ENCODE assay signal across 9 cellular contexts in the genomic region with DNA sequence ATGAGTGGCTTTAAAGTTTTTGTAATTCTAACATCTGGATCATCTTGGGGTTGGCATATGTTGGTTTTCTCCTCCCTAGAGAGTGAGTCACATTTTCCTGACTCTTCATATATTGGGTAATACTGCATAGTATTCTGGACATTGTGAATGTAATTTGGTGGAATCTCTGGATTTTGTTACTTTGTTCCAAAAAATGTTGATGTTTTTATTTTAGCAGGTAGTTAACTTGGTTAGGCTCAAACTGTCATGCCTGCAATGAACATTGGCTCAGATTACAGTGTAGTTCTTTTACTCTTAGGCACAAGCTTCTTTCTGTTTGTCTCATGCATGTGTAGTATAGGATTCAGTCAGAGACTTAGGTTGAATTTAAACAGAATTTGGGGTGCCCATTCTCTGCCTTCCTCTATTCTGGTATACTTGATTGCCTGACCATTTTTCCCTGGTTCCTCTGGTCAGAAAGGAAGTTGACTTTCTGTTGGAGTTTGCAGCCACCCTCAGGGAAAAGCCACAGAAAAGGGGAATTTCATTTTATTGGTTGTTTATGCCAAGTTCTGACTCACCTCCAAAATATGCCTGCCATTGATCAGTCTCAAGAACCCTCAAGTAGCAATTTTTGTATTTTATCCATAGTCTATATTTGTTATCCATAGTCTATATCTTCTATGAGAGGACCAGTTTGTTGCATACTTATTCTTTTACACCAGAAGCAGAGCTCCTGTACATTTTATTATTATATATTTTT.
DNase-seq lines count a peak whose midpoint lies in the region; ATAC-seq, FAIRE-seq and TF ChIP-seq lines count a peak whose summit lies in the region.
"Had no signal": no experiment of that assay in that cellular context is flagged by ENCODE, and none has a peak within 500 bp of the region (broad histone marks: within the 10 kb centered on the region; RNA-seq: fewer than 3 reads in every experiment).

No MANE protein-coding gene starts in this region.

- H3K4me3 Mint-ChIP-seq in stimulated activated effector memory CD8-positive, alpha-beta T cell treated with anti-CD3 and anti-CD28 coated beads, Interleukin-12 subunit alpha, Interleukin-12 subunit beta, amount 100 ng/mL, for 72 hours: no peak overlapping the region

- CTCF ChIA-PET in endothelial cell of umbilical vein (lab: Charles Lee): interaction anchor here (1.0 to 1.6 kb wide), 3 partner anchors 17 to 185 kb away, joined by 3 to 5 read pairs (median 3); no protein-coding TSS in a partner anchor

- no peak for TF ChIP-seq CTCF in NB4 (IDR thresholded peaks at IDR 0.05; ENCODE audit: low read depth, low read length)
- no peak for TF ChIP-seq CTCF in endothelial cell of umbilical vein (IDR thresholded peaks at IDR 0.05; ENCODE audit: extremely low read depth in 1 of 2, insufficient read depth in 1 of 2, low read depth in 1 of 2, low read length in 2 of 2)

- TF ChIP-seq POLR2A in GM12892 (IDR thresholded peaks at IDR 0.05; ENCODE audit: low read depth, low read length) (no peak), NB4 (IDR thresholded peaks at IDR 0.05; ENCODE audit: extremely low read depth, insufficient read length) (no peak), endothelial cell of umbilical vein (IDR thresholded peaks at IDR 0.05; ENCODE audit: low read depth, low read length) (no peak)

- no peaks in the 10 kb centered on the region for H3K36me3 ChIP-seq in endothelial cell of umbilical vein (ENCODE audit: control insufficient read depth in 2 of 2, extremely low read depth in 1 of 2, insufficient read depth in 2 of 2, low read length in 2 of 2)

- H3K4me2 ChIP-seq in endothelial cell of umbilical vein (ENCODE audit: insufficient read depth, low read length): peak overlapping the region; percentile 65

- ATAC-seq in stimulated activated effector memory CD8-positive, alpha-beta T cell treated with anti-CD3 and anti-CD28 coated beads, Interleukin-12 subunit alpha, Interleukin-12 subunit beta, amount 100 ng/mL, for 72 hours: peak; percentile 77
- ATAC-seq in HG03571 (IDR thresholded peaks at IDR 0.05; ENCODE audit: unreplicated experiment): no peak

- peaks cover 27% of the 10 kb centered on the region for H3K4me1 ChIP-seq in endothelial cell of umbilical vein (ENCODE audit: control insufficient read depth, extremely low read depth, insufficient read depth, low read length)

- no peaks in the 10 kb centered on the region for H3K9me3 Mint-ChIP-seq in stimulated activated effector memory CD8-positive, alpha-beta T cell treated with anti-CD3 and anti-CD28 coated beads, Interleukin-12 subunit alpha, Interleukin-12 subunit beta, amount 100 ng/mL, for 72 hours

- H3K4me1 Mint-ChIP-seq in stimulated activated effector memory CD8-positive, alpha-beta T cell treated with anti-CD3 and anti-CD28 coated beads, Interleukin-12 subunit alpha, Interleukin-12 subunit beta, amount 100 ng/mL, for 72 hours: peaks cover 12% of the 10 kb centered on the region

- no peaks in the 10 kb centered on the region for H3K36me3 Mint-ChIP-seq in stimulated activated effector memory CD8-positive, alpha-beta T cell treated with anti-CD3 and anti-CD28 coated beads, Interleukin-12 subunit alpha, Interleukin-12 subunit beta, amount 100 ng/mL, for 72 hours

- no peak overlapping the region for H3K27ac Mint-ChIP-seq in stimulated activated effector memory CD8-positive, alpha-beta T cell treated with anti-CD3 and anti-CD28 coated beads, Interleukin-12 subunit alpha, Interleukin-12 subunit beta, amount 100 ng/mL, for 72 hours

- no peaks in the 10 kb centered on the region for H3K9me3 ChIP-seq in endothelial cell of umbilical vein (replicated peaks; ENCODE audit: control insufficient read depth, insufficient read depth, low read length)

- intact Hi-C loops in endothelial cell of umbilical vein (cut with micrococcal nuclease): loop anchor here (1.0 kb wide), 1 partner anchor 64 kb away; no protein-coding TSS in a partner anchor

- no peak overlapping the region for H3K9ac ChIP-seq in endothelial cell of umbilical vein (replicated peaks; ENCODE audit: extremely low read depth, insufficient read depth, low read length)

- no peak overlapping the region for H2AFZ ChIP-seq in endothelial cell of umbilical vein (ENCODE audit: low read depth, low read length)

- no TSS peak for BruUV-seq in endothelial cell of umbilical vein (replicated peaks; lab: Mats Ljungman, UMichigan)

- no peak overlapping the region for H3K4me3 ChIP-seq in NB4 (ENCODE audit: low read depth, low read length)
- H3K4me3 ChIP-seq in endothelial cell of umbilical vein (replicated peaks in 1 of 3; ENCODE audit: insufficient read depth in 1 of 3, low read depth in 1 of 3, low read length in 3 of 3): peak overlapping the region in 1 of 3 experiments; percentile 1

- H3K79me2 ChIP-seq in endothelial cell of umbilical vein (ENCODE audit: control insufficient read depth, insufficient read depth, low read length): peaks cover 43% of the 10 kb centered on the region

- no peaks in the 10 kb centered on the region for H4K20me1 ChIP-seq in endothelial cell of umbilical vein (replicated peaks; ENCODE audit: control insufficient read depth, extremely low read depth, insufficient read depth, low read length)

- dilution Hi-C loops in endothelial cell of umbilical vein (cut with MboI; ENCODE audit: extremely low pct_ligation_motif_present, low sequenced_read_pairs): no loop called here

- DNase-seq in GM12892 (ENCODE audit: insufficient read length) (no peak), NB4 (ENCODE audit: low read depth) (peak; percentile 79), endothelial cell of umbilical vein (ENCODE audit: low read depth, low spot score) (peak; percentile 83)
- DNase-seq in stimulated activated effector memory CD8-positive, alpha-beta T cell treated with anti-CD3 and anti-CD28 coated beads, Interleukin-12 subunit alpha, Interleukin-12 subunit beta, amount 100 ng/mL, for 72 hours (ENCODE audit: low spot score in 2 of 2): no peak
- DNase-seq in stimulated activated CD4-positive, alpha-beta T cell treated with anti-CD3 and anti-CD28 coated beads, Interleukin-1b, Interleukin-23, amount 100 ng/mL, for 48 hours: no peak
- no peak for DNase-seq in central memory CD4-positive, alpha-beta T cell
- DNase-seq: GOT3, left cardiac atrium had no signal

- POLR2A ChIA-PET in endothelial cell of umbilical vein (lab: Charles Lee): no interaction called here

- H3K27me3 ChIP-seq in endothelial cell of umbilical vein (ENCODE audit: control insufficient read depth in 2 of 2, insufficient read depth in 2 of 2, low read length in 2 of 2): no peaks in the 10 kb centered on the region

- FAIRE-seq in GM12892 (lab: Jason Lieb, UNC) (peak; percentile 5), endothelial cell of umbilical vein (lab: Jason Lieb, UNC) (peak; percentile 88)

- peak overlapping the region; percentile 53 for H3K27ac ChIP-seq in endothelial cell of umbilical vein (ENCODE audit: insufficient read depth, low read depth, low read length)

- no peaks in the 10 kb centered on the region for H3K9me1 ChIP-seq in endothelial cell of umbilical vein (replicated peaks; ENCODE audit: control insufficient read depth, extremely low read depth, insufficient read depth, low read length)

TF ChIP-seq in endothelial cell of umbilical vein, 7 proteins besides CTCF, POLR2A, EP300 and RAD21:
- TF ChIP-seq, protein P1, sequence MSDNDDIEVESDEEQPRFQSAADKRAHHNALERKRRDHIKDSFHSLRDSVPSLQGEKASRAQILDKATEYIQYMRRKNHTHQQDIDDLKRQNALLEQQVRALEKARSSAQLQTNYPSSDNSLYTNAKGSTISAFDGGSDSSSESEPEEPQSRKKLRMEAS (IDR thresholded peaks at IDR 0.05; ENCODE audit: insufficient read depth, insufficient read length): no peak
- no peak for TF ChIP-seq EZH2 (IDR thresholded peaks at IDR 0.05; ENCODE audit: borderline replicate concordance, low read depth, low read length, severe bottlenecking)
- no peak for TF ChIP-seq MYC (IDR thresholded peaks at IDR 0.05; ENCODE audit: low read depth, low read length)
- TF ChIP-seq FOS (IDR thresholded peaks at IDR 0.05; ENCODE audit: borderline replicate concordance, insufficient read depth, low read length): peak; percentile 34
- TF ChIP-seq JUN (IDR thresholded peaks at IDR 0.05; ENCODE audit: borderline replicate concordance, insufficient read depth, insufficient read length, low read depth): peak; percentile 63
- TF ChIP-seq POLR2AphosphoS5 (IDR thresholded peaks at IDR 0.05; ENCODE audit: insufficient read depth, low read depth, low read length): no peak
- TF ChIP-seq GATA2 (IDR thresholded peaks at IDR 0.05; ENCODE audit: insufficient read depth, insufficient read length, low read depth, low read length): no peak

Comparison
In these comparisons a context has a peak if more than half of its experiments do, and no peak if none do; other contexts are left out.
1. DNase-seq: peak in NB4 (single experiment) and endothelial cell of umbilical vein (single experiment); none in GM12892 (single experiment), stimulated activated effector memory CD8-positive, alpha-beta T cell treated with anti-CD3 and anti-CD28 coated beads, Interleukin-12 subunit alpha, Interleukin-12 subunit beta, amount 100 ng/mL, for 72 hours (0 of 2), stimulated activated CD4-positive, alpha-beta T cell treated with anti-CD3 and anti-CD28 coated beads, Interleukin-1b, Interleukin-23, amount 100 ng/mL, for 48 hours (single experiment) and central memory CD4-positive, alpha-beta T cell (single experiment).